ENCODE assay signal across 11 cellular contexts in genomic region chr7:55565693-55566092, GRCh38. TPM values are rescaled to one million over a fixed set of nuclear protein-coding genes. Genes with fewer than 3 reads are reported as not detected.
A peak's percentile ranks its signal among the peaks of the same experiment; 100 is the strongest.
DNase-seq lines count a peak whose midpoint lies in the region; ATAC-seq, FAIRE-seq and TF ChIP-seq lines count a peak whose summit lies in the region.
"Had no signal": no experiment of that assay in that cellular context is flagged by ENCODE, and none has a peak within 500 bp of the region (broad histone marks: within the 10 kb centered on the region; RNA-seq: fewer than 3 reads in every experiment).

No MANE protein-coding gene starts in this region.

- no peak overlapping the region for H3K4me3 Mint-ChIP-seq in activated CD8-positive, alpha-beta memory T cell treated with anti-CD3 and anti-CD28 coated beads, Interleukin-2, amount 10 ng/mL, durations not matched to agents 7 days and 5 days
- no peak overlapping the region for H3K4me3 Mint-ChIP-seq in activated naive CD8-positive, alpha-beta T cell treated with anti-CD3 and anti-CD28 coated beads for 36 hours

- H3K4me2 ChIP-seq in KMS-11: peak overlapping the region; percentile 73

- ATAC-seq in activated CD8-positive, alpha-beta memory T cell treated with anti-CD3 and anti-CD28 coated beads, Interleukin-2, amount 10 ng/mL, durations not matched to agents 7 days and 5 days: no peak
- no peak for ATAC-seq in GM19467 (IDR thresholded peaks at IDR 0.05; ENCODE audit: unreplicated experiment)

- H4K20me1 ChIP-seq in KMS-11 (ENCODE audit: insufficient read depth): peaks cover 45% of the 10 kb centered on the region

- H3K9ac ChIP-seq in KMS-11: no peak overlapping the region

- no peaks in the 10 kb centered on the region for H3K27me3 ChIP-seq in KMS-11 (ENCODE audit: insufficient read depth, low read depth)
- no peaks in the 10 kb centered on the region for H3K27me3 ChIP-seq in small intestine (ENCODE audit: control insufficient read depth in 2 of 2, insufficient read depth in 2 of 2, low read length in 2 of 2)

- H3K4me3 ChIP-seq in KMS-11 (IDR thresholded peaks at IDR 0.05; ENCODE audit: insufficient read depth, low read depth, low read length) (no peak overlapping the region), small intestine (ENCODE audit: low read depth in 1 of 2, low read length in 2 of 2) (no peak overlapping the region)
- H3K4me3 ChIP-seq: prostate gland had no signal

- H3K4me1 ChIP-seq in KMS-11 (ENCODE audit: low read depth, poor library complexity, severe bottlenecking) (peaks cover 97% of the 10 kb centered on the region), small intestine (ENCODE audit: control insufficient read depth in 2 of 2, insufficient read depth in 1 of 2, low read depth in 1 of 2, low read length in 1 of 2) (peaks cover 13 to 21% of the 10 kb centered on the region in 2 donors)
- H3K4me1 ChIP-seq: prostate gland had no signal

- H3K36me3 Mint-ChIP-seq in activated CD8-positive, alpha-beta memory T cell treated with anti-CD3 and anti-CD28 coated beads, Interleukin-2, amount 10 ng/mL, durations not matched to agents 7 days and 5 days: peaks cover 12% of the 10 kb centered on the region
- H3K36me3 Mint-ChIP-seq in activated naive CD8-positive, alpha-beta T cell treated with anti-CD3 and anti-CD28 coated beads for 36 hours: peaks cover 26% of the 10 kb centered on the region

- CTCF ChIA-PET in activated CD8-positive, alpha-beta memory T cell treated with anti-CD3 and anti-CD28 coated beads, Interleukin-2, amount 10 ng/mL, durations not matched to agents 7 days and 5 days (lab: Charles Lee): interaction anchor here (1.9 kb wide), 1 partner anchor 31 kb away, joined by 5 read pairs; no protein-coding TSS in a partner anchor

- no peaks in the 10 kb centered on the region for H3K27me3 Mint-ChIP-seq in activated CD8-positive, alpha-beta memory T cell treated with anti-CD3 and anti-CD28 coated beads, Interleukin-2, amount 10 ng/mL, durations not matched to agents 7 days and 5 days
- no peaks in the 10 kb centered on the region for H3K27me3 Mint-ChIP-seq in activated naive CD8-positive, alpha-beta T cell treated with anti-CD3 and anti-CD28 coated beads for 36 hours

- peaks cover 55% of the 10 kb centered on the region for H3K4me1 Mint-ChIP-seq in activated CD8-positive, alpha-beta memory T cell treated with anti-CD3 and anti-CD28 coated beads, Interleukin-2, amount 10 ng/mL, durations not matched to agents 7 days and 5 days
- peaks cover 74% of the 10 kb centered on the region for H3K4me1 Mint-ChIP-seq in activated naive CD8-positive, alpha-beta T cell treated with anti-CD3 and anti-CD28 coated beads for 36 hours

- no peak overlapping the region for H2AFZ ChIP-seq in KMS-11 (ENCODE audit: low read depth)

- H3K36me3 ChIP-seq in KMS-11 (ENCODE audit: insufficient read depth) (no peaks in the 10 kb centered on the region), small intestine (ENCODE audit: control insufficient read depth in 2 of 2, insufficient read depth in 2 of 2, low read length in 2 of 2) (no peaks in the 10 kb centered on the region)
- H3K36me3 ChIP-seq: prostate gland had no signal

- H3K79me2 ChIP-seq in KMS-11 (ENCODE audit: insufficient read depth, low read depth): peaks cover 100% of the 10 kb centered on the region

- 9 to 52% (median 29%) methylated on average over 3 of the region's 3 CpGs for WGBS in small intestine, 3 donors

- peak; percentile 39 for DNase-seq in activated CD8-positive, alpha-beta memory T cell treated with anti-CD3 and anti-CD28 coated beads, Interleukin-2, amount 10 ng/mL, durations not matched to agents 7 days and 5 days
- DNase-seq in activated CD8-positive, alpha-beta memory T cell treated with anti-CD3 and anti-CD28 coated beads for 24 hours: no peak
- no peak for DNase-seq in activated naive CD8-positive, alpha-beta T cell treated with anti-CD3 and anti-CD28 coated beads for 36 hours
- DNase-seq in small intestine (peak; percentile 58), NCI-H226 (no peak), HuH-7.5 (ENCODE audit: low spot score) (no peak)
- DNase-seq: activated effector memory CD4-positive, alpha-beta T cell treated with Interleukin-2 at 50 U/mL for 16 hours; NCI-H2171 treated with DMSO at 0.1 percent for 48 hours had no signal

- no peak for FAIRE-seq in small intestine (lab: Jason Lieb, UNC)

- H3K9me3 ChIP-seq in small intestine (ENCODE audit: control insufficient read depth, low read depth): no peaks in the 10 kb centered on the region
- H3K9me3 ChIP-seq: prostate gland had no signal

- H3K9me3 Mint-ChIP-seq in activated CD8-positive, alpha-beta memory T cell treated with anti-CD3 and anti-CD28 coated beads, Interleukin-2, amount 10 ng/mL, durations not matched to agents 7 days and 5 days (ENCODE audit: low read depth): no peaks in the 10 kb centered on the region
- H3K9me3 Mint-ChIP-seq in activated naive CD8-positive, alpha-beta T cell treated with anti-CD3 and anti-CD28 coated beads for 36 hours: no peaks in the 10 kb centered on the region

- no peak overlapping the region for H3K27ac Mint-ChIP-seq in activated CD8-positive, alpha-beta memory T cell treated with anti-CD3 and anti-CD28 coated beads, Interleukin-2, amount 10 ng/mL, durations not matched to agents 7 days and 5 days
- H3K27ac Mint-ChIP-seq in activated naive CD8-positive, alpha-beta T cell treated with anti-CD3 and anti-CD28 coated beads for 36 hours: peak overlapping the region; percentile 5

- no peak for TF ChIP-seq CTCF in KMS-11 (conservative IDR thresholded peaks at IDR 0.05; ENCODE audit: low read depth, low read length)

- H3K27ac ChIP-seq in KMS-11 (peak overlapping the region; percentile 31; the same call in 1 of the 2 replicates), small intestine (ENCODE audit: low read depth in 1 of 2, low read length in 1 of 2) (peak overlapping the region in 1 of 2 donors; percentile 69)
- H3K27ac ChIP-seq: prostate gland had no signal

RNA-seq across cellular contexts. Expression of gene VOPP1, which starts 6.6 kb away (rescaled TPM):
- total RNA-seq in activated CD8-positive, alpha-beta memory T cell treated with anti-CD3 and anti-CD28 coated beads, Interleukin-2, amount 10 ng/mL, durations not matched to agents 7 days and 5 days: 10 to 100 TPM; 42.3 to 67.3 TPM
- total RNA-seq in activated naive CD8-positive, alpha-beta T cell treated with anti-CD3 and anti-CD28 coated beads for 36 hours: 10 to 100 TPM; 49.0 to 50.5 TPM
- 10 to 100 TPM; 24.6 to 37.8 (median 33.5) TPM for polyA plus RNA-seq in small intestine

Comparison
In these comparisons a context has a peak if more than half of its experiments do, and no peak if none do; other contexts are left out.
1. DNase-seq: peak in activated CD8-positive, alpha-beta memory T cell treated with anti-CD3 and anti-CD28 coated beads, Interleukin-2, amount 10 ng/mL, durations not matched to agents 7 days and 5 days (single experiment) and small intestine (single experiment); none in activated CD8-positive, alpha-beta memory T cell treated with anti-CD3 and anti-CD28 coated beads for 24 hours (single experiment), activated naive CD8-positive, alpha-beta T cell treated with anti-CD3 and anti-CD28 coated beads for 36 hours (single experiment), NCI-H226 (single experiment) and HuH-7.5 (single experiment).